Comparison of ENCODE assay signal across 15 cellular contexts in genomic region chr17:47200325-47200663, GRCh38. TPM values are rescaled to one million over a fixed set of nuclear protein-coding genes. Genes with fewer than 3 reads are reported as not detected.
A peak's percentile ranks its signal among the peaks of the same experiment; 100 is the strongest.
DNase-seq lines count a peak whose midpoint lies in the region; ATAC-seq and TF ChIP-seq lines count a peak whose summit lies in the region.
"Had no signal": no experiment of that assay in that cellular context is flagged by ENCODE, and none has a peak within 500 bp of the region (broad histone marks: within the 10 kb centered on the region; RNA-seq: fewer than 3 reads in every experiment).

No MANE protein-coding gene starts in this region.

- peak overlapping the region in 1 of 8 donors; percentile 13 for H3K4me3 Mint-ChIP-seq in CD4-positive, alpha-beta memory T cell
- peak overlapping the region; percentile 58 for H3K4me3 Mint-ChIP-seq in T-helper 17 cell
- H3K4me3 Mint-ChIP-seq in naive B cell = peak overlapping the region; percentile 59 to 96 (median 84)
- H3K4me3 Mint-ChIP-seq: HFFc6 had no signal

- H3K36me3 ChIP-seq in CD4-positive, alpha-beta memory T cell (ENCODE audit: insufficient read depth, low read length) = no peaks in the 10 kb centered on the region

- CTCF ChIA-PET in CD4-positive, alpha-beta memory T cell (lab: Charles Lee; ENCODE audit: partially characterized antibody) = interaction anchor here (1.2 kb wide), 1 partner anchor 9 kb away, joined by 3 read pairs; no protein-coding TSS in a partner anchor
- CTCF ChIA-PET in HEK293T (lab: Yijun Ruan, JAX) = interaction anchor here (0.6 kb wide), 1 partner anchor 417 kb away, joined by 3 read pairs; no protein-coding TSS in a partner anchor

- POLR2A ChIA-PET in CD4-positive, alpha-beta memory T cell (lab: Charles Lee; ENCODE audit: partially characterized antibody) = interaction anchor here (1.5 kb wide), 1 partner anchor 11 kb away, joined by 7 read pairs; the partner anchor contains the start of gene CDC27
- POLR2A ChIA-PET in HEK293T (lab: Yijun Ruan, JAX) = interaction anchor here (0.6 to 3.9 kb wide), 2 partner anchors 11 to 388 kb away, joined by 3 to 20 read pairs; partner anchors contain the start of gene CDC27

- H3K36me3 Mint-ChIP-seq in CD4-positive, alpha-beta memory T cell = no peaks in the 10 kb centered on the region
- no peaks in the 10 kb centered on the region for H3K36me3 Mint-ChIP-seq in T-helper 17 cell (ENCODE audit: low read depth)
- H3K36me3 Mint-ChIP-seq in naive B cell = no peaks in the 10 kb centered on the region

- peaks cover 0 to 1% of the 10 kb centered on the region in 2 donors for H3K27me3 Mint-ChIP-seq in CD4-positive, alpha-beta memory T cell
- no peaks in the 10 kb centered on the region for H3K27me3 Mint-ChIP-seq in T-helper 17 cell
- no peaks in the 10 kb centered on the region for H3K27me3 Mint-ChIP-seq in naive B cell

- peaks cover 30 to 40% (median 33%) of the 10 kb centered on the region in 4 donors for H3K4me1 Mint-ChIP-seq in CD4-positive, alpha-beta memory T cell
- H3K4me1 Mint-ChIP-seq in T-helper 17 cell (peaks cover 32% of the 10 kb centered on the region), naive B cell (peaks cover 38 to 66% (median 47%) of the 10 kb centered on the region in 3 donors)

- peak overlapping the region in 5 of 7 donors; percentile 40 to 71 (median 48) for H3K27ac Mint-ChIP-seq in CD4-positive, alpha-beta memory T cell
- no peak overlapping the region for H3K27ac Mint-ChIP-seq in T-helper 17 cell
- H3K27ac Mint-ChIP-seq in naive B cell = peak overlapping the region; percentile 81 to 99 (median 98)
- H3K27ac Mint-ChIP-seq: HFFc6 had no signal

- H3K4me3 ChIP-seq in CD4-positive, alpha-beta memory T cell (ENCODE audit: low read length in 2 of 2) = no peak overlapping the region
- H3K4me3 ChIP-seq: PC-9, skin epidermis had no signal

- peak; percentile 7 for ATAC-seq in GM21390 (IDR thresholded peaks at IDR 0.05; ENCODE audit: unreplicated experiment)
- ATAC-seq in T-helper 17 cell = no peak
- peak; percentile 30 to 35 for ATAC-seq in naive B cell (ENCODE audit: low read depth in 2 of 2)
- ATAC-seq: left ventricle myocardium superior had no signal

- H3K4me1 ChIP-seq in CD4-positive, alpha-beta memory T cell (ENCODE audit: insufficient read depth, low read length) = peaks cover 33% of the 10 kb centered on the region

- no peaks in the 10 kb centered on the region for H3K9me3 ChIP-seq in CD4-positive, alpha-beta memory T cell (ENCODE audit: control insufficient read depth in 1 of 2, low read length in 2 of 2)
- no peaks in the 10 kb centered on the region for H3K9me3 ChIP-seq in T-helper 17 cell (ENCODE audit: control insufficient read depth, low read length, poor library complexity, severe bottlenecking)

- intact Hi-C loops in CD4-positive, alpha-beta memory T cell (cut with micrococcal nuclease) = no loop called here

- no peak overlapping the region for H3K27ac ChIP-seq in CD4-positive, alpha-beta memory T cell (ENCODE audit: low read depth, low read length)
- H3K27ac ChIP-seq: PC-9 had no signal

- no peak for DNase-seq in CD4-positive, alpha-beta memory T cell
- DNase-seq in T-helper 17 cell (no peak), naive B cell (no peak), HEK293T (ENCODE audit: extremely low spot score) (no peak), glomerular visceral epithelial cell (ENCODE audit: extremely low spot score) (no peak), NCI-H1930 (lab: John Stamatoyannopoulos, UW) (no peak)
- DNase-seq: activated gamma-delta T cell treated with Interleukin-2 at 50 U/mL for 16 hours; central memory CD4-positive, alpha-beta T cell; HFFc6; left ventricle myocardium superior; NCI-H1048; NCI-H2171 treated with DMSO at 0.1 percent for 48 hours; PC-9 had no signal

- no peaks in the 10 kb centered on the region for H3K9me3 Mint-ChIP-seq in CD4-positive, alpha-beta memory T cell
- no peaks in the 10 kb centered on the region for H3K9me3 Mint-ChIP-seq in naive B cell
- H3K9me3 Mint-ChIP-seq: HFFc6 had no signal

- no peaks in the 10 kb centered on the region for H3K27me3 ChIP-seq in CD4-positive, alpha-beta memory T cell (ENCODE audit: insufficient read depth, low read length)

TF ChIP-seq in HEK293T, 16 proteins besides CTCF, POLR2A, EP300 and RAD21:
- TF ChIP-seq FOXA1 (IDR thresholded peaks at IDR 0.05) (no peak), ELF4 (IDR thresholded peaks at IDR 0.05) (no peak), SP1 (IDR thresholded peaks at IDR 0.05) (no peak), FOXK2 (IDR thresholded peaks at IDR 0.05) (no peak), PKNOX1 (IDR thresholded peaks at IDR 0.05) (no peak), HDGF (IDR thresholded peaks at IDR 0.05; ENCODE audit: borderline replicate concordance) (no peak), CTBP1 (IDR thresholded peaks at IDR 0.05; ENCODE audit: borderline replicate concordance) (no peak), LEF1 (IDR thresholded peaks at IDR 0.05; ENCODE audit: borderline replicate concordance) (no peak), ARNT (IDR thresholded peaks at IDR 0.05) (no peak), L3MBTL2 (conservative IDR thresholded peaks at IDR 0.05) (no peak), FOXM1 (IDR thresholded peaks at IDR 0.05; ENCODE audit: borderline replicate concordance) (no peak), NFRKB (IDR thresholded peaks at IDR 0.05) (no peak), BHLHE40 (IDR thresholded peaks at IDR 0.05; ENCODE audit: borderline replicate concordance) (no peak), TARDBP (IDR thresholded peaks at IDR 0.05) (no peak), SUZ12 (IDR thresholded peaks at IDR 0.05) (no peak), ZNF384 (IDR thresholded peaks at IDR 0.05) (no peak)

RNA-seq across cellular contexts. Expression of gene MYL4, which starts 8.9 kb away (rescaled TPM):
- not detected for total RNA-seq in CD4-positive, alpha-beta memory T cell
- not detected for polyA plus RNA-seq in CD4-positive, alpha-beta memory T cell
- total RNA-seq in T-helper 17 cell = not detected
- under 1 TPM in 2 of 6 donors, not detected in 4; 0.53 to 0.55 TPM for polyA plus RNA-seq in naive B cell (ENCODE audit: low read depth in 6 of 6)
- total RNA-seq: HFFc6, PC-9 had no signal

RNA-seq across cellular contexts. Expression of gene CDC27, which starts 11.2 kb away (rescaled TPM):
- 10 to 100 TPM; 60.2 to 73.4 TPM for total RNA-seq in CD4-positive, alpha-beta memory T cell
- polyA plus RNA-seq in CD4-positive, alpha-beta memory T cell = 100 to 1,000 TPM in 1 of 2 donors, 10 to 100 TPM in 1; 64.2 to 104 TPM
- total RNA-seq in T-helper 17 cell = 10 to 100 TPM; 50.1 to 61.6 TPM
- polyA plus RNA-seq in naive B cell (ENCODE audit: low read depth in 6 of 6) = 100 to 1,000 TPM in 3 of 6 donors, 10 to 100 TPM in 3; 88.1 to 112 (median 97.6) TPM

RNA-seq across cellular contexts. Expression of gene ITGB3, which starts 53.3 kb away (rescaled TPM):
- not detected for total RNA-seq in CD4-positive, alpha-beta memory T cell
- not detected for polyA plus RNA-seq in CD4-positive, alpha-beta memory T cell
- total RNA-seq in T-helper 17 cell = 100 to 1,000 TPM in 1 of 2 donors, 1 to 10 TPM in 1; 7.8 to 283 TPM
- polyA plus RNA-seq in naive B cell (ENCODE audit: low read depth in 6 of 6) = 1 to 10 TPM in 5 of 6 donors, not detected in 1; 2.1 to 9.2 (median 5.1) TPM

Comparison
In these comparisons a context has a peak if more than half of its experiments do, and no peak if none do; other contexts are left out.
1. RNA of gene ITGB3, which starts 53.3 kb away (total RNA-seq): 7.8 to 283 TPM in T-helper 17 cell; not detected in CD4-positive, alpha-beta memory T cell; every median in the first group is over 4 times any median in the second.